ENCODE assay signal across 2 cellular contexts in the genomic region with DNA sequence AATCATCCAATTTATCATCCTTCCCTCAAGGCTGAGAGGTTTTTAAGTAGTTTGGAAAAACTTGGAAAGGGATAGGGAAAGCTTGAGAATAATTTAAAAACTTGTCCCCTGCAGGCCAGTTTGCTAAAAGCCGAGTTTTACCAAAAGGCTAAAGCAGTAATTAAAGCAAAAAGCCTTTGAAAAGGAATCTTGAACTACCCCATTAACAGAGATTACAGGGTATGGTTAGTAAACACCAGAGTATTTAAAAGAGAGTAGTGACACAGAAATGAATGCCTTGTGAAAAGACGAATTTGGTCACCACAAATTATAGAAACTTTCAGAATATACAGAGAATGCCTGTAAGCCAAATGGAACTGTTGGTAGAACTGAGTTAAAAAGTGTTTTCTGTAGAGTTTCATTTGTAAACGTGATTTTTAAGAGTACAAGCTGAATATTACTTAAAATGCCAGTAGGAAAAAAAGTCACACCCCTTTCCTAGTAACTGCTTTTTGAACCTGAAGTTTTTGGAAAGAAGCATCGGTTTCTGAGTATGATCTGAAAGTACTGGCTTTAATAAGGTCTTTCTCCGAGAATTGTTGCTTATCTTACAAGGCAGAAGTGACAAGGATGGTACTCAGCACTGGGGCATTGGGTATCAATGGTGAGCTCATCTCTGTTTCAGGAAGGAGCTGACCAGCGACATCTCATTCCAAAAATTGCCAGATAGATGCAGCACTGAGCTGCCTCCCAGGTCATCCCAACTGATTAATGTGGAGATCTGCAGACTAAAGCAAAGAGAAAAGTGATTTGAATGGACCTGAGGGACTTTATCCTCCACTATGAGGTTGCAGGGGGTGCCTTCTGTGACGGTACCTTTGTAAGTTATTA.
TF ChIP-seq lines count a peak whose summit lies in the region.

No MANE protein-coding gene starts in this region.

TF ChIP-seq in GM23338, 12 proteins besides CTCF, POLR2A, EP300 and RAD21 (continued from another document and continues in another):
- TF ChIP-seq REST (IDR thresholded peaks at IDR 0.05; ENCODE audit: unreplicated experiment) (no peak), EZH2 (IDR thresholded peaks at IDR 0.05; ENCODE audit: low read depth, unreplicated experiment) (no peak), CREB1 (CRISPR knock-in tag; IDR thresholded peaks at IDR 0.05; ENCODE audit: low read depth) (no peak), NANOG (IDR thresholded peaks at IDR 0.05; ENCODE audit: borderline replicate concordance) (no peak), ETS1 (IDR thresholded peaks at IDR 0.05) (no peak), STAT1 (IDR thresholded peaks at IDR 0.05; ENCODE audit: unreplicated experiment) (no peak), EZH2phosphoT487 (IDR thresholded peaks at IDR 0.05; ENCODE audit: unreplicated experiment) (no peak), POLR2AphosphoS5 (IDR thresholded peaks at IDR 0.05; ENCODE audit: low read depth) (no peak)

TF ChIP-seq in SK-N-SH treated with all-trans-retinoic acid at 6 μM for 48 hours, 23 proteins besides CTCF, POLR2A, EP300 and RAD21 (continued from another document):
- TF ChIP-seq PATZ1 (CRISPR knock-in tag; IDR thresholded peaks at IDR 0.05; ENCODE audit: borderline replicate concordance) = no peak
- TF ChIP-seq CREB5 (CRISPR knock-in tag; IDR thresholded peaks at IDR 0.05; ENCODE audit: low read depth) = no peak
- no peak for TF ChIP-seq SNAI2 (CRISPR knock-in tag; IDR thresholded peaks at IDR 0.05)
TF ChIP-seq in SK-N-SH treated with all-trans-retinoic acid at 6 μM for 48 hours: peak in this region for 1.
